In genomic region chr11:104637652-104638170, GRCh38 we compare ENCODE assay signal across 21 cellular contexts.
"Had no signal": no experiment of that assay in that cellular context is flagged by ENCODE, and none has a peak within 500 bp of the region (broad histone marks: within the 10 kb centered on the region; RNA-seq: fewer than 3 reads in every experiment).

No MANE protein-coding gene starts in this region.

- DNase-seq: effector CD8-positive, alpha-beta T cell; glutamatergic neuron; immature natural killer cell; kidney; left cardiac atrium; left ventricle myocardium inferior; lower lobe of right lung; mesenchymal stem cell; naive B cell; spleen; stimulated activated CD4-positive, alpha-beta T cell treated with anti-CD3 and anti-CD28 coated beads, Interleukin-15, amount 100 ng/mL, for 24 hours; stimulated activated CD4-positive, alpha-beta T cell treated with anti-CD3 and anti-CD28 coated beads, Interleukin-1b, Interleukin-23, amount 100 ng/mL, for 48 hours; stimulated activated CD4-positive, alpha-beta T cell treated with anti-CD3 and anti-CD28 coated beads, Interleukin-4, amount 100 ng/mL, for 24 hours; tibial artery had no signal

- ATAC-seq: esophagus mucosa; gastroesophageal sphincter; left cardiac atrium; lower lobe of right lung; sciatic nerve; stimulated activated memory B cell treated with anti-CD40 and anti-IgM and Interleukin-4, amounts not matched to agents 10 μg/mL and 1 μg/mL and 100 μg/mL, for 72 hours had no signal

- H3K27ac ChIP-seq: gastroesophageal sphincter, left ventricle myocardium inferior, lower lobe of right lung, parathyroid adenoma, prostate gland, spleen, tibial artery had no signal

- H3K9ac ChIP-seq: parathyroid adenoma had no signal

- H3K36me3 ChIP-seq: gastroesophageal sphincter, left ventricle myocardium inferior, lower lobe of right lung, prostate gland, spleen, tibial artery had no signal

- H3K9me3 ChIP-seq: gastroesophageal sphincter, left ventricle myocardium inferior, lower lobe of right lung, prostate gland, spleen, tibial artery had no signal

- H3K27me3 ChIP-seq: gastroesophageal sphincter, spleen, tibial artery had no signal

- FAIRE-seq: colon, kidney had no signal

- H2AFZ ChIP-seq: parathyroid adenoma had no signal

- H3K4me1 ChIP-seq: gastroesophageal sphincter, left ventricle myocardium inferior, lower lobe of right lung, parathyroid adenoma, prostate gland, spleen, tibial artery had no signal

- H3K79me2 ChIP-seq: parathyroid adenoma had no signal

- H3K4me3 ChIP-seq: gastroesophageal sphincter, left ventricle myocardium inferior, lower lobe of right lung, prostate gland, spleen, tibial artery had no signal
